1 cellular context compared by ENCODE assay signal in genomic region chr3:126908752-126909275, GRCh38.
TF ChIP-seq lines count a peak whose summit lies in the region.

No MANE protein-coding gene starts in this region.

TF ChIP-seq in K562, 482 proteins besides CTCF, POLR2A, EP300 and RAD21 (continued from another document and continues in another):
- TF ChIP-seq ARID3A (IDR thresholded peaks at IDR 0.05; ENCODE audit: borderline replicate concordance, low read depth, low read length) (no peak; the same call in 1 of the 2 replicates), FOXP4 (CRISPR knock-in tag; IDR thresholded peaks at IDR 0.05; ENCODE audit: borderline replicate concordance) (no peak), TAF9B (IDR thresholded peaks at IDR 0.05; ENCODE audit: partially characterized antibody) (peak; percentile 63), SRSF9 (IDR thresholded peaks at IDR 0.05; ENCODE audit: borderline replicate concordance, low read depth, low read length) (no peak), ZBTB49 (CRISPR knock-in tag; IDR thresholded peaks at IDR 0.05; ENCODE audit: borderline replicate concordance) (no peak), YY1 (IDR thresholded peaks at IDR 0.05; ENCODE audit: borderline replicate concordance in 1 of 3, control insufficient read depth in 1 of 3, extremely low read depth in 1 of 3, insufficient read depth in 3 of 3, insufficient read length in 1 of 3, insufficient replicate concordance in 2 of 3, low read depth in 1 of 3, low read length in 2 of 3) (no peak), ZNF12 (CRISPR knock-in tag; IDR thresholded peaks at IDR 0.05) (no peak), THAP7 (CRISPR knock-in tag; IDR thresholded peaks at IDR 0.05) (no peak), TCF7L2 (IDR thresholded peaks at IDR 0.05; ENCODE audit: low read depth, low read length) (no peak), ARID3B (CRISPR knock-in tag; IDR thresholded peaks at IDR 0.05; ENCODE audit: borderline replicate concordance) (no peak), EGR1 (conservative IDR thresholded peaks at IDR 0.05) (peak; percentile 37; the same call in 1 of the 2 replicates), CEBPZ (IDR thresholded peaks at IDR 0.05; ENCODE audit: borderline replicate concordance, low read depth, low read length) (no peak), PCBP2 (IDR thresholded peaks at IDR 0.05; ENCODE audit: low read depth, low read length, poor library complexity, severe bottlenecking) (no peak), ZHX1 (conservative IDR thresholded peaks at IDR 0.05; ENCODE audit: low read length) (no peak), CREB5 (CRISPR knock-in tag; IDR thresholded peaks at IDR 0.05) (no peak), ZNF354B (CRISPR knock-in tag; IDR thresholded peaks at IDR 0.05) (no peak), RNF2 (IDR thresholded peaks at IDR 0.05) (peak; percentile 91), NRF1 (conservative IDR thresholded peaks at IDR 0.05 in 1 of 2, IDR thresholded peaks at IDR 0.05 in 1 of 2) (peak; percentile 42 to 55; a peak in 3 of 4 replicates), ELF2 (CRISPR knock-in tag; IDR thresholded peaks at IDR 0.05) (no peak), TAF7 (tag; IDR thresholded peaks at IDR 0.05) (no peak), KDM4B (IDR thresholded peaks at IDR 0.05; ENCODE audit: borderline replicate concordance in 2 of 2, low read depth in 1 of 2) (no peak), TFE3 (CRISPR knock-in tag; IDR thresholded peaks at IDR 0.05) (no peak), PKNOX1 (IDR thresholded peaks at IDR 0.05) (no peak; the same call in 1 of the 2 replicates), CAMTA2 (CRISPR knock-in tag; conservative IDR thresholded peaks at IDR 0.05) (no peak), SREBF1 (IDR thresholded peaks at IDR 0.05; ENCODE audit: borderline replicate concordance, low read depth, low read length) (no peak), POLR3A (IDR thresholded peaks at IDR 0.05; ENCODE audit: borderline replicate concordance, extremely low read depth, insufficient read depth, insufficient read length) (no peak), PHF8 (IDR thresholded peaks at IDR 0.05; ENCODE audit: borderline replicate concordance, low read length) (no peak), RBM17 (IDR thresholded peaks at IDR 0.05; ENCODE audit: borderline replicate concordance, low read depth, low read length) (no peak), ZSCAN29 (IDR thresholded peaks at IDR 0.05) (no peak), NR4A1 (CRISPR knock-in tag; IDR thresholded peaks at IDR 0.05) (no peak), NR4A1 (tag; IDR thresholded peaks at IDR 0.05) (peak; percentile 80; the same call in 1 of the 2 replicates), ZNF79 (CRISPR knock-in tag; IDR thresholded peaks at IDR 0.05; ENCODE audit: low read depth) (no peak), ZNF589 (CRISPR knock-in tag; IDR thresholded peaks at IDR 0.05; ENCODE audit: low read depth) (peak; percentile 89), MTA2 (IDR thresholded peaks at IDR 0.05; ENCODE audit: low read depth) (peak; percentile 41; the same call in 1 of the 2 replicates), LARP7 (IDR thresholded peaks at IDR 0.05) (no peak), SMARCE1 (IDR thresholded peaks at IDR 0.05) (peak; percentile 69; the same call in 1 of the 2 replicates), COPS2 (conservative IDR thresholded peaks at IDR 0.05) (no peak), TSC22D4 (tag; IDR thresholded peaks at IDR 0.05) (no peak), DPF2 (IDR thresholded peaks at IDR 0.05) (peak; percentile 81), KDM5B (IDR thresholded peaks at IDR 0.05; ENCODE audit: insufficient replicate concordance, low read depth, low read length) (no peak), HLTF (IDR thresholded peaks at IDR 0.05) (no peak), ZNF699 (CRISPR knock-in tag; IDR thresholded peaks at IDR 0.05; ENCODE audit: insufficient replicate concordance) (no peak), ZNF830 (CRISPR knock-in tag; IDR thresholded peaks at IDR 0.05) (no peak), SNIP1 (IDR thresholded peaks at IDR 0.05; ENCODE audit: low read depth) (no peak)
